Comparison of ENCODE assay signal across 1 cellular context in genomic region chr9:92289708-92290390, GRCh38.
A peak's percentile ranks its signal among the peaks of the same experiment; 100 is the strongest.
TF ChIP-seq lines count a peak whose summit lies in the region.

No MANE protein-coding gene starts in this region.

TF ChIP-seq in GM12878, 131 proteins besides CTCF, POLR2A, EP300 and RAD21:
- TF ChIP-seq RUNX3 (IDR thresholded peaks at IDR 0.05; ENCODE audit: low read length) (peak; percentile 30; the same call in 1 of the 2 replicates), ZBTB11 (CRISPR knock-in tag; IDR thresholded peaks at IDR 0.05) (no peak), CUX1 (IDR thresholded peaks at IDR 0.05; ENCODE audit: insufficient replicate concordance, low read depth, low read length) (no peak), ZNF384 (IDR thresholded peaks at IDR 0.05; ENCODE audit: borderline replicate concordance, low read depth, low read length) (no peak), RBBP5 (conservative IDR thresholded peaks at IDR 0.05) (no peak), POU2F2 (IDR thresholded peaks at IDR 0.05; ENCODE audit: borderline replicate concordance, low read depth, low read length) (peak; percentile 25; the same call in 1 of the 3 replicates), ZNF24 (IDR thresholded peaks at IDR 0.05) (no peak), MEF2B (IDR thresholded peaks at IDR 0.05; ENCODE audit: partially characterized antibody, poor library complexity, severe bottlenecking) (peak; percentile 49)
